ENCODE assay signal across 8 cellular contexts in the genomic region with DNA sequence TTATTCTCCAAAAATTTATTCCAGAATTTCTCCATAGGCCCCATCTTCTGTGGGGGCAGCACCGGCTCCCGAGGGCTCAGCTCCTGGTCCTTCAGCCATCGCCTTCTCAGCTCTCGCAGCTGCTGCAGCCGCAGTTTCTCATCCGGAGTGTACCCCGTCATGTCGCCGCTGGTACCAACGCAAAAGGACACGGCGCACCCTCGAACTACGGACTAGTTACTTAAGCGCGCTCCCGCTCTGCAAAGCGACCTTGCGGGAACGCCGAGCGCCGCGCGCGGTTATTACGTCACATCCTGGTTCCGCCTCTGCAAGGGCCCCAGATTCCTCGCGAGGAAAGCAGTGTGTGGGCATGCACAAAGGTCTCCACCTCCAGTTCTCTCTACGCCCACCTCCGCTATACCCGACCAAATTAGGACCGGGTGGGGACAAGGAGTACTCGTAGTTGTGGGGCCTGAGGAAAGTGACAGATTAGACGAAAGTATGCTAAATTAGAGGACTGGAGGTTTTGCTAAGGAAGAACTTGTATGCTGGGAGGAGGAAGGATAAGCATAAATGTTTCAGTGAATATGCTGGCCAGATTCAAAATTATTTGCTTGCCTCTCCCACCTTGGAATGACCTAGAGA. TPM values are rescaled to one million over a fixed set of nuclear protein-coding genes. Genes with fewer than 3 reads are reported as not detected.
A peak's percentile ranks its signal among the peaks of the same experiment; 100 is the strongest.
DNase-seq lines count a peak whose midpoint lies in the region; ATAC-seq lines count a peak whose summit lies in the region.

NDUFB6 (minus strand) TSS at position 260 of the 624 bp plus-strand sequence; CDS start at position 161, 99 bp downstream.

- no peaks in the 10 kb centered on the region for H3K9me3 ChIP-seq in NT2/D1 (ENCODE audit: insufficient read depth, low read length)
- H3K9me3 ChIP-seq in endocrine pancreas (ENCODE audit: control insufficient read depth, low read length): no peaks in the 10 kb centered on the region

- ATAC-seq in GM21381 (IDR thresholded peaks at IDR 0.05; ENCODE audit: unreplicated experiment): peak; percentile 85
- ATAC-seq in activated CD8-positive, alpha-beta memory T cell treated with anti-CD3 and anti-CD28 coated beads, Interleukin-2, amount 10 ng/mL, durations not matched to agents 7 days and 5 days: peak; percentile 92

- peak within 1 kb of the TSS; percentile 98 for H3K27ac Mint-ChIP-seq in activated CD8-positive, alpha-beta memory T cell treated with anti-CD3 and anti-CD28 coated beads, Interleukin-2, amount 10 ng/mL, durations not matched to agents 7 days and 5 days

- no peaks in the 10 kb centered on the region for H3K9me3 Mint-ChIP-seq in activated CD8-positive, alpha-beta memory T cell treated with anti-CD3 and anti-CD28 coated beads, Interleukin-2, amount 10 ng/mL, durations not matched to agents 7 days and 5 days (ENCODE audit: low read depth)

- DNase-seq in COLO829 (ENCODE audit: low spot score): peak; percentile 96
- DNase-seq in HUDEP-2 (lab: John Stamatoyannopoulos, UW; ENCODE audit: unreplicated experiment in 76 of 76): peak in 75 of 76 experiments; percentile 8 to 94 (median 86)
- DNase-seq in NT2/D1 (ENCODE audit: low read depth, low spot score): peak; percentile 92
- DNase-seq in activated CD8-positive, alpha-beta memory T cell treated with anti-CD3 and anti-CD28 coated beads, Interleukin-2, amount 10 ng/mL, durations not matched to agents 7 days and 5 days: peak; percentile 98
- DNase-seq in mesenteric fat pad (ENCODE audit: low spot score): peak; percentile 98
- peak; percentile 96 for DNase-seq in stimulated activated CD8-positive, alpha-beta memory T cell treated with anti-CD3 and anti-CD28 coated beads, Interleukin-15, amount 100 ng/mL, for 24 hours (ENCODE audit: low read depth)

- peak within 1 kb of the TSS; percentile 97 for H3K9ac ChIP-seq in NT2/D1 (ENCODE audit: insufficient read length, low read depth)
- peak within 1 kb of the TSS; percentile 52 for H3K9ac ChIP-seq in endocrine pancreas (ENCODE audit: control insufficient read depth, insufficient read depth, low read length)

- H3K27me3 ChIP-seq in NT2/D1 (ENCODE audit: insufficient read depth, insufficient read length): no peaks in the 10 kb centered on the region
- H3K27me3 ChIP-seq in endocrine pancreas (ENCODE audit: control insufficient read depth, insufficient read depth, low read length): no peaks in the 10 kb centered on the region

- no peaks in the 10 kb centered on the region for H3K27me3 Mint-ChIP-seq in activated CD8-positive, alpha-beta memory T cell treated with anti-CD3 and anti-CD28 coated beads, Interleukin-2, amount 10 ng/mL, durations not matched to agents 7 days and 5 days

- peaks cover 26% of the 10 kb centered on the region for H3K4me1 Mint-ChIP-seq in activated CD8-positive, alpha-beta memory T cell treated with anti-CD3 and anti-CD28 coated beads, Interleukin-2, amount 10 ng/mL, durations not matched to agents 7 days and 5 days

- peak within 1 kb of the TSS; percentile 97 for H3K4me3 ChIP-seq in NT2/D1 (ENCODE audit: insufficient read length, low read depth)
- peak within 1 kb of the TSS; percentile 87 for H3K4me3 ChIP-seq in endocrine pancreas (ENCODE audit: control insufficient read depth, insufficient read depth, low read length)

- no peaks in the 10 kb centered on the region for H3K4me1 ChIP-seq in NT2/D1 (ENCODE audit: insufficient read depth, insufficient read length)
- H3K4me1 ChIP-seq in endocrine pancreas (ENCODE audit: control insufficient read depth, insufficient read depth, low read length): peaks cover 13% of the 10 kb centered on the region

- CTCF ChIA-PET in activated CD8-positive, alpha-beta memory T cell treated with anti-CD3 and anti-CD28 coated beads, Interleukin-2, amount 10 ng/mL, durations not matched to agents 7 days and 5 days (lab: Charles Lee): interaction anchor here (0.6 to 12.5 kb wide), 12 partner anchors 9 to 431 kb away, joined by 3 to 454 read pairs (median 6); partner anchors contain the start of genes ACO1, RIGI, SMIM27 and TOPORS

- H3K36me3 Mint-ChIP-seq in activated CD8-positive, alpha-beta memory T cell treated with anti-CD3 and anti-CD28 coated beads, Interleukin-2, amount 10 ng/mL, durations not matched to agents 7 days and 5 days: peaks cover 7% of the 10 kb centered on the region

- peaks cover 27% of the 10 kb centered on the region for H3K36me3 ChIP-seq in NT2/D1 (ENCODE audit: insufficient read depth, insufficient read length, low read length)
- H3K36me3 ChIP-seq in endocrine pancreas (ENCODE audit: control insufficient read depth, insufficient read depth, low read length): no peaks in the 10 kb centered on the region

- peak within 1 kb of the TSS; percentile 97 for H3K4me3 Mint-ChIP-seq in activated CD8-positive, alpha-beta memory T cell treated with anti-CD3 and anti-CD28 coated beads, Interleukin-2, amount 10 ng/mL, durations not matched to agents 7 days and 5 days

RNA-seq across cellular contexts. Expression of gene NDUFB6, which starts in this region (rescaled TPM):
- 10 to 100 TPM; 48.7 to 56.6 TPM for total RNA-seq in activated CD8-positive, alpha-beta memory T cell treated with anti-CD3 and anti-CD28 coated beads, Interleukin-2, amount 10 ng/mL, durations not matched to agents 7 days and 5 days
- 41.9 TPM for total RNA-seq in mesenteric fat pad

Comparison
In these comparisons a context has a peak if more than half of its experiments do, and no peak if none do; other contexts are left out.
1. Peak in every context shown above with its lines: DNase-seq, ATAC-seq and H3K4me3 ChIP-seq.